11 cellular contexts compared by ENCODE assay signal in genomic region chr2:96099861-96100798, GRCh38. TPM values are rescaled to one million over a fixed set of nuclear protein-coding genes. Genes with fewer than 3 reads are reported as not detected.
DNase-seq lines count a peak whose midpoint lies in the region; TF ChIP-seq lines count a peak whose summit lies in the region.
"Had no signal": no experiment of that assay in that cellular context is flagged by ENCODE, and none has a peak within 500 bp of the region (broad histone marks: within the 10 kb centered on the region; RNA-seq: fewer than 3 reads in every experiment).

No MANE protein-coding gene starts in this region.

- H3K4me1 Mint-ChIP-seq in CD14-positive monocyte (peaks cover 21% of the 10 kb centered on the region), neural crest cell (peaks cover 4% of the 10 kb centered on the region)

- intact Hi-C loops in CD14-positive monocyte (cut with micrococcal nuclease) = no loop called here
- intact Hi-C loops in OCI-LY7 (cut with micrococcal nuclease; ENCODE audit: unreplicated experiment) = no loop called here

- no peak for TF ChIP-seq CTCF in CD14-positive monocyte (IDR thresholded peaks at IDR 0.05)
- no peak for TF ChIP-seq CTCF in neural crest cell (conservative IDR thresholded peaks at IDR 0.05)
- no peak for TF ChIP-seq CTCF in OCI-LY7 (conservative IDR thresholded peaks at IDR 0.05; ENCODE audit: low read length)

- H3K9me3 ChIP-seq in OCI-LY7 (ENCODE audit: low read length) = no peaks in the 10 kb centered on the region

- no peaks in the 10 kb centered on the region for H4K20me1 ChIP-seq in OCI-LY7 (ENCODE audit: insufficient read depth, low read length)

- H3K36me3 Mint-ChIP-seq in CD14-positive monocyte (no peaks in the 10 kb centered on the region), neural crest cell (ENCODE audit: low read depth) (no peaks in the 10 kb centered on the region)

- peaks cover 3 to 7% (median 5%) of the 10 kb centered on the region in 7 donors for H3K9me3 Mint-ChIP-seq in CD14-positive monocyte
- H3K9me3 Mint-ChIP-seq in neural crest cell = peaks cover 4% of the 10 kb centered on the region

- POLR2A ChIA-PET in OCI-LY7 (lab: Charles Lee) = no interaction called here

- H3K79me2 ChIP-seq in OCI-LY7 (ENCODE audit: insufficient read depth, low read depth, low read length) = no peaks in the 10 kb centered on the region

- H3K4me3 ChIP-seq in OCI-LY7 (ENCODE audit: low read depth, low read length, poor library complexity, severe bottlenecking) = no peak overlapping the region

- H3K4me3 Mint-ChIP-seq in CD14-positive monocyte (no peak overlapping the region), neural crest cell (no peak overlapping the region)

- H3K4me2 ChIP-seq in OCI-LY7 (ENCODE audit: low read length) = no peak overlapping the region

- no peaks in the 10 kb centered on the region for H3K36me3 ChIP-seq in OCI-LY7 (ENCODE audit: insufficient read depth, low read length)

- no TSS peak for BruUV-seq in OCI-LY7 (replicated peaks; lab: Mats Ljungman, UMichigan)

- no peaks in the 10 kb centered on the region for H3K9me2 ChIP-seq in OCI-LY7 (ENCODE audit: insufficient read depth, low read length)

- CTCF ChIA-PET in OCI-LY7 (lab: Charles Lee; ENCODE audit: unreplicated experiment) = no interaction called here

- DNase-seq in CD14-positive monocyte (ENCODE audit: low spot score) (peak; percentile 8), GM19238 (ENCODE audit: insufficient read length, low spot score) (peak; percentile 1), dermis blood vessel endothelial cell (peak; percentile 41), neural crest cell (ENCODE audit: low read depth, low spot score) (no peak), SHP77 treated with DMSO at 0.1 percent for 48 hours (lab: John Stamatoyannopoulos, UW) (no peak), OCI-LY7 (ENCODE audit: low spot score) (no peak), OCI-M1 (lab: John Stamatoyannopoulos, UW) (no peak)
- no peak for DNase-seq in stimulated activated naive CD4-positive, alpha-beta T cell treated with Interleukin-2 at 50 U/mL for 16 hours (lab: John Stamatoyannopoulos, UW)
- DNase-seq: NCI-H1694 treated with DMSO at 0.1 percent for 48 hours had no signal

- H3K4me1 ChIP-seq in OCI-LY7 (ENCODE audit: insufficient read depth, low read length, poor library complexity, severe bottlenecking) = no peaks in the 10 kb centered on the region

- H3K27ac Mint-ChIP-seq in CD14-positive monocyte = no peak overlapping the region
- H3K27ac Mint-ChIP-seq in neural crest cell (ENCODE audit: unreplicated experiment) = peak overlapping the region; percentile 78
- H3K27ac Mint-ChIP-seq: activated T-helper 2 cell treated with anti-CD3 and anti-CD28 coated beads, Interferon-gamma antibody, Interleukin-2, Interleukin-4, amounts not matched to agents 10 μg/mL and 5 μg/mL and 100 μg/mL, durations not matched to agents 14 hours and 24 hours and 36 hours had no signal

- H3K27me3 Mint-ChIP-seq in CD14-positive monocyte (ENCODE audit: low read depth in 3 of 3) (peaks cover 0 to under 1% (median 0%) of the 10 kb centered on the region in 3 donors), neural crest cell (ENCODE audit: low read depth) (no peaks in the 10 kb centered on the region)

- H2AFZ ChIP-seq in OCI-LY7 (ENCODE audit: low read length) = no peak overlapping the region

- no peak overlapping the region for H3K27ac ChIP-seq in OCI-LY7 (ENCODE audit: low read depth, low read length, poor library complexity, severe bottlenecking)

RNA-seq across cellular contexts. Expression of gene ADRA2B, which starts 16.2 kb away (rescaled TPM):
- polyA plus RNA-seq in CD14-positive monocyte = not detected
- total RNA-seq in dermis blood vessel endothelial cell = 0.05 and 0.17 TPM in 2 replicates
- 0.79 and 0.82 TPM in 2 replicates for total RNA-seq in neural crest cell
- 0.06 TPM in 1 of 2 replicates, not detected in the other for total RNA-seq in OCI-LY7 (2014; rRNA removed; shearing (Covaris generic))
- total RNA-seq in OCI-LY7 (2022) = 0.11 TPM in 1 of 2 replicates, not detected in the other
- total RNA-seq: cerebellum had no signal

RNA-seq across cellular contexts. Expression of gene ASTL, which starts 38.2 kb away (rescaled TPM):
- polyA plus RNA-seq in CD14-positive monocyte = not detected
- total RNA-seq in dermis blood vessel endothelial cell (not detected in 2 replicates), neural crest cell (not detected in 2 replicates), OCI-LY7 (2022) (0.49 TPM in 1 of 2 replicates, not detected in the other)
- total RNA-seq in OCI-LY7 (2014; rRNA removed; shearing (Covaris generic)) = 0.46 TPM in 1 of 2 replicates, not detected in the other
- total RNA-seq: cerebellum had no signal

RNA-seq across cellular contexts. Expression of gene DUSP2, which starts 45.1 kb away (rescaled TPM):
- 10 to 100 TPM; 48.4 to 66.1 TPM for polyA plus RNA-seq in CD14-positive monocyte
- 0.34 and 0.98 TPM in 2 replicates for total RNA-seq in dermis blood vessel endothelial cell
- 1.0 and 1.1 TPM in 2 replicates for total RNA-seq in neural crest cell
- 94.7 and 110 TPM in 2 replicates for total RNA-seq in OCI-LY7 (2014; rRNA removed; shearing (Covaris generic))
- 31.2 and 37.3 TPM in 2 replicates for total RNA-seq in OCI-LY7 (2022)

Comparison
In these comparisons a context has a peak if more than half of its experiments do, and no peak if none do; other contexts are left out.
1. DNase-seq: peak in CD14-positive monocyte (single experiment), GM19238 (single experiment) and dermis blood vessel endothelial cell (single experiment); none in neural crest cell (single experiment), SHP77 treated with DMSO at 0.1 percent for 48 hours (single experiment), OCI-LY7 (single experiment), OCI-M1 (single experiment) and stimulated activated naive CD4-positive, alpha-beta T cell treated with Interleukin-2 at 50 U/mL for 16 hours (single experiment).
2. RNA of gene DUSP2, which starts 45.1 kb away (total RNA-seq): 31.2 to 110 TPM in OCI-LY7; 1.0 to 1.1 TPM in neural crest cell and 0.34 to 0.98 TPM in dermis blood vessel endothelial cell; every median in the first group is over 10 times any median in the second.